ENCODE assay signal across 23 cellular contexts in the genomic region with DNA sequence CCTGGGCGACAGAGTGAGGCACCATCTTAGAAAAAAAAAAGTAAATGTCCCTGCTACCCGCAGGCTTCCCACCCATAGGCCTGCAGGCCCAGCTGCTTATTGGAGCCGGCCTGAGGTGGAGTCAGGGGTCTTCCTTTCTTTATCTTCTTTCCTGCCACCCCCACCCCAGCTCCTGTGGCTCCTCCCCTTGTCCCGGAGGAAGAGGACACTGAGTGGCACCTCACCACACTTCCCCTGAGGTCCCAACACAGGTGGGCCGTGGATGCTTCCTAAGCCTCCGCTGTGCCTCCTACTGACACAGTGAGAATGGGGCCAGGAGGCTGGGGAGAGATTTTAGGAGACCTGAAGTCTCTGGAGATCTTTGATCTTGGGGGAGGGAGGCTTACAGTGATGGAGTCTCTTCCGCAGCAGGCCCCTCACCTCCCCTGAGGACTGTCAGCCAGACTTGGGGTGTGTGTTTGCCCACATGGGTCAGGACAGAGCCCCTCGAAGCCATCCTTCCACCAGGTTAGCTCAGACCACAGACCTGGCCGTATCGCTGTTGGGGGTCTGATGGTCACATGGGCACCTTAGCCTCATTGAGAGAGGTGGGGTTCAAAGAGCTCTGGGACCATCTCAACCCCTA.
DNase-seq lines count a peak whose midpoint lies in the region; ATAC-seq and TF ChIP-seq lines count a peak whose summit lies in the region.
"Had no signal": no experiment of that assay in that cellular context is flagged by ENCODE, and none has a peak within 500 bp of the region (broad histone marks: within the 10 kb centered on the region; RNA-seq: fewer than 3 reads in every experiment).

No MANE protein-coding gene starts in this region.

- no peaks in the 10 kb centered on the region for H3K9me3 ChIP-seq in tibial artery
- H3K9me3 ChIP-seq: adrenal gland, body of pancreas, prostate gland had no signal

- H3K4me3 ChIP-seq in tibial artery, result no peak overlapping the region
- H3K4me3 ChIP-seq: adrenal gland, body of pancreas, prostate gland had no signal

- H3K36me3 Mint-ChIP-seq in activated naive CD8-positive, alpha-beta T cell treated with anti-CD3 and anti-CD28 coated beads, Interleukin-2, amount 10 ng/mL, durations not matched to agents 7 days and 5 days, result no peaks in the 10 kb centered on the region
- no peaks in the 10 kb centered on the region for H3K36me3 Mint-ChIP-seq in activated naive CD8-positive, alpha-beta T cell treated with anti-CD3 and anti-CD28 coated beads for 36 hours
- H3K36me3 Mint-ChIP-seq in chondrocyte (ENCODE audit: low read depth) (peaks cover 3% of the 10 kb centered on the region), osteocyte (ENCODE audit: unreplicated experiment) (no peaks in the 10 kb centered on the region)
- H3K36me3 Mint-ChIP-seq: CD14-positive monocyte, WTC11 had no signal

- H3K27ac Mint-ChIP-seq in activated naive CD8-positive, alpha-beta T cell treated with anti-CD3 and anti-CD28 coated beads, Interleukin-2, amount 10 ng/mL, durations not matched to agents 7 days and 5 days, result no peak overlapping the region
- H3K27ac Mint-ChIP-seq in activated naive CD8-positive, alpha-beta T cell treated with anti-CD3 and anti-CD28 coated beads for 36 hours, result no peak overlapping the region
- H3K27ac Mint-ChIP-seq in chondrocyte (ENCODE audit: unreplicated experiment), result no peak overlapping the region
- no peak overlapping the region for H3K27ac Mint-ChIP-seq in osteocyte (ENCODE audit: unreplicated experiment)
- H3K27ac Mint-ChIP-seq: WTC11 had no signal

- H3K4me3 Mint-ChIP-seq in activated naive CD8-positive, alpha-beta T cell treated with anti-CD3 and anti-CD28 coated beads, Interleukin-2, amount 10 ng/mL, durations not matched to agents 7 days and 5 days, result no peak overlapping the region
- no peak overlapping the region for H3K4me3 Mint-ChIP-seq in activated naive CD8-positive, alpha-beta T cell treated with anti-CD3 and anti-CD28 coated beads for 36 hours
- H3K4me3 Mint-ChIP-seq in chondrocyte (ENCODE audit: unreplicated experiment) (no peak overlapping the region), osteocyte (ENCODE audit: unreplicated experiment) (no peak overlapping the region)
- H3K4me3 Mint-ChIP-seq: CD14-positive monocyte, neural crest cell, WTC11 had no signal

- DNase-seq in activated naive CD8-positive, alpha-beta T cell treated with anti-CD3 and anti-CD28 coated beads, Interleukin-2, amount 10 ng/mL, durations not matched to agents 7 days and 5 days, result peak; percentile 19
- no peak for DNase-seq in activated naive CD8-positive, alpha-beta T cell treated with anti-CD3 and anti-CD28 coated beads for 36 hours
- DNase-seq in chondrocyte (ENCODE audit: low spot score), result peak; percentile 61
- peak; percentile 66 for DNase-seq in osteocyte (ENCODE audit: extremely low spot score, unreplicated experiment)
- DNase-seq in tibial artery, result peak; percentile 20 to 61
- DNase-seq in HuH-7 (ENCODE audit: low spot score), result no peak
- no peak for DNase-seq in stimulated activated CD4-positive, alpha-beta T cell treated with anti-CD3 and anti-CD28 coated beads, Interleukin-4, amount 100 ng/mL, for 4 hours
- DNase-seq: activated CD4-positive, alpha-beta T cell treated with anti-CD3 and anti-CD28 coated beads, Interleukin-2, amount 50 U/mL, for 4 hours; activated gamma-delta T cell treated with Interleukin-2 at 50 U/mL for 16 hours; cerebellar nuclear complex; DND-41; HCEC 1CT; KBM-7; NCI-H1105 treated with DMSO at 0.1 percent for 48 hours; NCI-H2029; trophoblast cell had no signal

- peak overlapping the region; percentile 90 to 93 for H3K27ac ChIP-seq in tibial artery
- H3K27ac ChIP-seq: body of pancreas, prostate gland had no signal

- POLR2A ChIA-PET in activated naive CD8-positive, alpha-beta T cell treated with anti-CD3 and anti-CD28 coated beads, Interleukin-2, amount 10 ng/mL, durations not matched to agents 7 days and 5 days (lab: Charles Lee), result no interaction called here

- H3K36me3 ChIP-seq in tibial artery, result no peaks in the 10 kb centered on the region
- H3K36me3 ChIP-seq: adrenal gland, prostate gland had no signal

- no peaks in the 10 kb centered on the region for H3K9me3 Mint-ChIP-seq in activated naive CD8-positive, alpha-beta T cell treated with anti-CD3 and anti-CD28 coated beads, Interleukin-2, amount 10 ng/mL, durations not matched to agents 7 days and 5 days
- no peaks in the 10 kb centered on the region for H3K9me3 Mint-ChIP-seq in activated naive CD8-positive, alpha-beta T cell treated with anti-CD3 and anti-CD28 coated beads for 36 hours
- peaks cover 5% of the 10 kb centered on the region for H3K9me3 Mint-ChIP-seq in chondrocyte (ENCODE audit: low read depth)
- H3K9me3 Mint-ChIP-seq in osteocyte (ENCODE audit: unreplicated experiment), result no peaks in the 10 kb centered on the region
- H3K9me3 Mint-ChIP-seq: neural crest cell had no signal

- no peaks in the 10 kb centered on the region for H3K4me1 Mint-ChIP-seq in activated naive CD8-positive, alpha-beta T cell treated with anti-CD3 and anti-CD28 coated beads, Interleukin-2, amount 10 ng/mL, durations not matched to agents 7 days and 5 days
- H3K4me1 Mint-ChIP-seq in activated naive CD8-positive, alpha-beta T cell treated with anti-CD3 and anti-CD28 coated beads for 36 hours, result no peaks in the 10 kb centered on the region
- peaks cover 43% of the 10 kb centered on the region for H3K4me1 Mint-ChIP-seq in chondrocyte (ENCODE audit: low read depth)
- peaks cover 40% of the 10 kb centered on the region for H3K4me1 Mint-ChIP-seq in osteocyte (ENCODE audit: unreplicated experiment)

- peaks cover 9 to 49% (median 43%) of the 10 kb centered on the region in 4 donors for H3K4me1 ChIP-seq in tibial artery
- H3K4me1 ChIP-seq: body of pancreas, prostate gland had no signal

- peaks cover 6% of the 10 kb centered on the region for H3K27me3 Mint-ChIP-seq in activated naive CD8-positive, alpha-beta T cell treated with anti-CD3 and anti-CD28 coated beads, Interleukin-2, amount 10 ng/mL, durations not matched to agents 7 days and 5 days
- no peaks in the 10 kb centered on the region for H3K27me3 Mint-ChIP-seq in activated naive CD8-positive, alpha-beta T cell treated with anti-CD3 and anti-CD28 coated beads for 36 hours
- no peaks in the 10 kb centered on the region for H3K27me3 Mint-ChIP-seq in chondrocyte (ENCODE audit: low read depth)
- H3K27me3 Mint-ChIP-seq in osteocyte (ENCODE audit: unreplicated experiment), result peaks cover 2% of the 10 kb centered on the region

- no peak for TF ChIP-seq CTCF in chondrocyte (IDR thresholded peaks at IDR 0.05)
- no peak for TF ChIP-seq CTCF in osteocyte (IDR thresholded peaks at IDR 0.05)
- no peak for TF ChIP-seq CTCF in tibial artery (IDR thresholded peaks at IDR 0.05)

- ATAC-seq in activated naive CD8-positive, alpha-beta T cell treated with anti-CD3 and anti-CD28 coated beads, Interleukin-2, amount 10 ng/mL, durations not matched to agents 7 days and 5 days (ENCODE audit: low read depth), result no peak
- ATAC-seq in GM19452 (IDR thresholded peaks at IDR 0.05; ENCODE audit: unreplicated experiment), result no peak
- ATAC-seq: body of pancreas, WTC11 had no signal

- H3K27me3 ChIP-seq in tibial artery, result no peaks in the 10 kb centered on the region
- H3K27me3 ChIP-seq: adrenal gland, body of pancreas had no signal

- intact Hi-C loops in tibial artery (cut with DNase I; ENCODE audit: low total_unique reads), result loop anchor here (10.0 kb wide), 2 partner anchors 59 to 291 kb away; no protein-coding TSS in a partner anchor

Comparison
In these comparisons a context has a peak if more than half of its experiments do, and no peak if none do; other contexts are left out.
1. DNase-seq: peak in activated naive CD8-positive, alpha-beta T cell treated with anti-CD3 and anti-CD28 coated beads, Interleukin-2, amount 10 ng/mL, durations not matched to agents 7 days and 5 days (single experiment), chondrocyte (single experiment), osteocyte (single experiment) and tibial artery (2 of 2); none in activated naive CD8-positive, alpha-beta T cell treated with anti-CD3 and anti-CD28 coated beads for 36 hours (single experiment), HuH-7 (single experiment) and stimulated activated CD4-positive, alpha-beta T cell treated with anti-CD3 and anti-CD28 coated beads, Interleukin-4, amount 100 ng/mL, for 4 hours (0 of 2).